18 cellular contexts compared by ENCODE assay signal in the genomic region with DNA sequence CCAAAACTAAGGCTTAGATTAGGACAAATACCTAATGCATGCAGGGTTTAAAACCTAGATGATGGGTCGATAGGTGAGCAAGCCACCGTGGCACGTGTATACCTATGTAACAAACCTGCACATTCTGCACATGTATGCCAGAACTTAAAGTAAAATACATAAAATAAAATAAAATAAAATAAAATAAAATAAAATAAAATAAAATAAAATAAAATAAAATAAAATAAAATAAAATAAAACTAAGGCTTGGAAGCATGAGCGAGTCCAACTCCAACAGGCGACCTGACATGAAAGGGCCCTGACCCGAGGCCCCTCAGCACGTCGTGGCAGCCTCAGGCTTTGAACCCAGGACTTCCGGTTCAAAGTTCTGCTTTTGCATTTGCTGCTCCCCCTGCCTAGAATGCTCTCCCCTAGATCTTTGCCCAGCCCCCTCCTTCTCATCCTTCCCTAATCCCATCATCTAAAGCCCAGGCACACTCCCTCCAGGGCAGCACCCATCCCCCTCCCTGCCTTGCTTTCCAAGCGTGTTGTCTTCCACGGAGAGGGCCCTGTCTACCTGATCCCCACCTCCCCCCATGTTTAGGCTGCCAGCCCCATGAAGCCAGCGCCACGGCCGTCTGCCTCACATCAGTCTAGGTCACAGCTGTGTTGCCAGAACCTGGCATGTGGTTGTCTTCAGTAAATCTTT.
"Had no signal": no experiment of that assay in that cellular context is flagged by ENCODE, and none has a peak within 500 bp of the region (broad histone marks: within the 10 kb centered on the region; RNA-seq: fewer than 3 reads in every experiment).

No MANE protein-coding gene starts in this region.

- H3K4me3 Mint-ChIP-seq: activated CD4-positive, alpha-beta memory T cell treated with anti-CD3 and anti-CD28 coated beads for 36 hours; activated CD4-positive, alpha-beta T cell treated with anti-CD3 and anti-CD28 coated beads, Interleukin-2, amount 10 ng/mL, durations not matched to agents 7 days and 5 days; activated naive CD4-positive, alpha-beta T cell treated with anti-CD3 and anti-CD28 coated beads for 36 hours; activated naive CD8-positive, alpha-beta T cell; activated T-helper 17 cell treated with anti-CD3 and anti-CD28 coated beads, Interleukin-2, amount 50 U/mL, for 72 hours; T-helper 17 cell had no signal

- H3K4me3 ChIP-seq: SJCRH30 had no signal

- H3K27me3 ChIP-seq: brain microvascular endothelial cell, SJCRH30 had no signal

- H3K27ac Mint-ChIP-seq: activated CD4-positive, alpha-beta memory T cell treated with anti-CD3 and anti-CD28 coated beads for 36 hours; activated CD4-positive, alpha-beta T cell treated with anti-CD3 and anti-CD28 coated beads, Interleukin-2, amount 10 ng/mL, durations not matched to agents 7 days and 5 days; activated naive CD4-positive, alpha-beta T cell treated with anti-CD3 and anti-CD28 coated beads for 36 hours; activated naive CD8-positive, alpha-beta T cell; activated T-helper 17 cell treated with anti-CD3 and anti-CD28 coated beads, Interleukin-2, amount 50 U/mL, for 72 hours; T-helper 17 cell had no signal

- H3K36me3 ChIP-seq: brain microvascular endothelial cell, SJCRH30 had no signal

- DNase-seq: activated CD4-positive, alpha-beta memory T cell treated with anti-CD3 and anti-CD28 coated beads for 36 hours; activated CD4-positive, alpha-beta T cell treated with anti-CD3 and anti-CD28 coated beads, Interleukin-2, amount 10 ng/mL, durations not matched to agents 7 days and 5 days; activated CD4-positive, CD25-positive, alpha-beta regulatory T cell; activated gamma-delta T cell; activated naive CD4-positive, alpha-beta T cell treated with anti-CD3 and anti-CD28 coated beads for 36 hours; activated T-cell treated with anti-CD3 and anti-CD28 coated beads for 4 hours; activated T-cell treated with anti-CD3 and anti-CD28 coated beads, Interleukin-2, amount 50 U/mL, for 48 hours; amygdala; brain microvascular endothelial cell; NCI-H1436 treated with DMSO at 0.1 percent for 48 hours; NCI-H187; NCI-H2081; NCI-H446; T-helper 17 cell; T-helper 9 cell had no signal

- H3K36me3 Mint-ChIP-seq: activated CD4-positive, alpha-beta memory T cell treated with anti-CD3 and anti-CD28 coated beads for 36 hours; activated naive CD8-positive, alpha-beta T cell had no signal

- H3K4me1 Mint-ChIP-seq: activated T-helper 17 cell treated with anti-CD3 and anti-CD28 coated beads, Interleukin-2, amount 50 U/mL, for 72 hours; T-helper 17 cell had no signal

- H3K9me3 Mint-ChIP-seq: activated CD4-positive, alpha-beta T cell treated with anti-CD3 and anti-CD28 coated beads, Interleukin-2, amount 10 ng/mL, durations not matched to agents 7 days and 5 days; activated T-helper 17 cell treated with anti-CD3 and anti-CD28 coated beads, Interleukin-2, amount 50 U/mL, for 72 hours had no signal
